ENCODE assay signal across 8 cellular contexts in the genomic region with DNA sequence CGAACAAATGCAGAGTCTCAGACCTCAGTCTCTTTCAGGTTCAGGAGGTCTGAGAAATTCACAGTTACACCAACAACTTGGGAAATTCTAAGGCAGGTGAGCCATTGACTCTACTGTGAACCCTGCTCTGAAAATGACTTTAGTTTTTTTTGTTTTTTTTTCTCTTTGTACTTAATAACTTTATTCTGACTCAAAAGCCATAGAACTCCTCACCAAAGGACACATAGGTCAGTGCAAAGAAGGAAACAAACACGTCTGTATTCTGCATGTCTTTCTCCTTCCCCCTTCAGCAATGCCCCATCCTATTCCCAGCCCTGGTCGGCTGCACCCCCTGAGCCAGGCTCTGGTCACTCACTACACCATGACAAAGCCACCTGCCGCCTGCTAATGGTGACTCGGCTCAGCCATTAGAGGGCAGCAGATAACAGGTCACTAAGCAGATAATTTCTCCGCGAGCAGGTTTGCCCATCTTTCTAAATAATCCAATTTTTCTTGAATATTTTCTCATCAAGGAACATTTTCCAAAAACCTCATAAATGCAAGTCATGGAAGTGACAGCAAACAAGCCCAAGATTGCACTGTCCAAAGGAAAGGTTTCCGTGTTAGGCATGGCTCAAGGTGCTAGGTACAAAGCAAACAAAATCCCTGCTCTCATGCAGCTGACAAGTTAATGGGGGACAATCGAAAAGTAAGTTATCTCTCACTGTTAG. TPM values are rescaled to one million over a fixed set of nuclear protein-coding genes. Genes with fewer than 3 reads are reported as not detected.
DNase-seq lines count a peak whose midpoint lies in the region; ATAC-seq and TF ChIP-seq lines count a peak whose summit lies in the region.

No MANE protein-coding gene starts in this region.

- peak; percentile 70 to 92 (median 84) for TF ChIP-seq CTCF in heart left ventricle (IDR thresholded peaks at IDR 0.05)

- H3K36me3 Mint-ChIP-seq in activated T-cell treated with anti-CD3 and anti-CD28 coated beads, Interleukin-2, amount 50 U/mL, for 72 hours (ENCODE audit: insufficient read depth in 2 of 2): no peaks in the 10 kb centered on the region

- H3K4me1 ChIP-seq in heart left ventricle: peaks cover 0 to 25% (median 4%) of the 10 kb centered on the region in 12 donors

- no peaks in the 10 kb centered on the region for H3K9me3 ChIP-seq in heart left ventricle

- H3K27me3 Mint-ChIP-seq in activated T-cell treated with anti-CD3 and anti-CD28 coated beads, Interleukin-2, amount 50 U/mL, for 72 hours (ENCODE audit: low read depth): peaks cover 20% of the 10 kb centered on the region

- peaks cover 14% of the 10 kb centered on the region for H3K4me1 Mint-ChIP-seq in activated T-cell treated with anti-CD3 and anti-CD28 coated beads, Interleukin-2, amount 50 U/mL, for 72 hours (ENCODE audit: low read depth)

- intact Hi-C loops in heart left ventricle (cut with DNase I): loop anchor here (1.0 to 10.0 kb wide), 7 partner anchors 205 to 263 kb away; no protein-coding TSS in a partner anchor
- intact Hi-C loops in posterior vena cava (cut with DNase I): loop anchor here in 1 of 2 donors (5.0 kb wide), 1 partner anchor 205 kb away; no protein-coding TSS in a partner anchor

- peak; percentile 37 for DNase-seq in DMS 273 treated with DMSO at 0.1 percent for 48 hours (lab: John Stamatoyannopoulos, UW)
- DNase-seq in NCI-H345 treated with DMSO at 0.1 percent for 48 hours (lab: John Stamatoyannopoulos, UW; ENCODE audit: unreplicated experiment): peak; percentile 27
- DNase-seq in activated T-cell treated with anti-CD3 and anti-CD28 coated beads, Interleukin-2, amount 50 U/mL, for 72 hours: peak; percentile 29 to 40
- peak; percentile 58 to 68 (median 61) for DNase-seq in heart left ventricle
- DNase-seq in posterior vena cava (ENCODE audit: low spot score): peak; percentile 87
- no peak for DNase-seq in central memory CD4-positive, alpha-beta T cell

- no peak overlapping the region for H3K27ac ChIP-seq in heart left ventricle

- no peak overlapping the region for H3K27ac Mint-ChIP-seq in activated T-cell treated with anti-CD3 and anti-CD28 coated beads, Interleukin-2, amount 50 U/mL, for 72 hours

- no peak overlapping the region for H3K4me3 Mint-ChIP-seq in activated T-cell treated with anti-CD3 and anti-CD28 coated beads, Interleukin-2, amount 50 U/mL, for 72 hours

- no peak for TF ChIP-seq POLR2A in heart left ventricle (IDR thresholded peaks at IDR 0.05)

- no peaks in the 10 kb centered on the region for H3K27me3 ChIP-seq in heart left ventricle

- no peak overlapping the region for H3K4me3 ChIP-seq in heart left ventricle

- H3K36me3 ChIP-seq in heart left ventricle: peaks cover 0 to 14% (median under 1%) of the 10 kb centered on the region in 9 donors

- peak; percentile 76 for ATAC-seq in GM19043 (IDR thresholded peaks at IDR 0.05; ENCODE audit: low read depth, unreplicated experiment)
- ATAC-seq in HG03159 (IDR thresholded peaks at IDR 0.05; ENCODE audit: unreplicated experiment): peak; percentile 82
- peak; percentile 42 to 44 for ATAC-seq in activated T-cell treated with anti-CD3 and anti-CD28 coated beads, Interleukin-2, amount 50 U/mL, for 72 hours (replicated peaks in 1 of 2)
- peak; percentile 70 to 88 (median 79) for ATAC-seq in heart left ventricle

- H3K9me3 Mint-ChIP-seq in activated T-cell treated with anti-CD3 and anti-CD28 coated beads, Interleukin-2, amount 50 U/mL, for 72 hours: no peaks in the 10 kb centered on the region

- 14 to 16% (median 15%) methylated on average over 9 of the region's 9 CpGs for WGBS in heart left ventricle, 4 donors

RNA-seq across cellular contexts. Expression of gene TM4SF4, which starts 37.7 kb away (rescaled TPM):
- total RNA-seq in activated T-cell treated with anti-CD3 and anti-CD28 coated beads, Interleukin-2, amount 50 U/mL, for 72 hours: not detected
- not detected for total RNA-seq in heart left ventricle
- not detected for polyA plus RNA-seq in heart left ventricle
- total RNA-seq in posterior vena cava: under 1 TPM; 0.57 to 0.60 TPM
